In the genomic region with DNA sequence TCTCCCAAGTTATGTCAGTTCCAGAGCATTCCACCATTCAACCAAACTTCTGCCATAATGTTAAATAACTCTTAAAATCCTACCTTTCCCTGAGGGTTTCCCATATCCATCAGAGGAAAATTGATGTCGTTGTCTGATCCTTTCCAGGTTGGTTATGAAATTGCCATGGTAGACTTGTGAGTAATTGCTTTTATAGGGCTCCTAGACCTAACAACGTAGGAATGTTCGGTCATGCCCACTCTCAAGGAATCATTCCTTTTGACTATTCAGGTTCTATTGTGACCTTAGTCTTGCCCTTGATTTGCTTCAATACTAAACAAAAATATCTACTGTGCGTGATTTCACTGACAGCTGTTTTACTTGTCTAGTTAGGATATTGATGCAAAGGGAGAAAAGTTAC, we compare ENCODE assay signal across 19 cellular contexts. TPM values are rescaled to one million over a fixed set of nuclear protein-coding genes. Genes with fewer than 3 reads are reported as not detected.
DNase-seq lines count a peak whose midpoint lies in the region; ATAC-seq, FAIRE-seq and TF ChIP-seq lines count a peak whose summit lies in the region.
"Had no signal": no experiment of that assay in that cellular context is flagged by ENCODE, and none has a peak within 500 bp of the region (broad histone marks: within the 10 kb centered on the region; RNA-seq: fewer than 3 reads in every experiment).

No MANE protein-coding gene starts in this region.

- peak overlapping the region; percentile 77 for H3K27ac ChIP-seq in RWPE2 (ENCODE audit: poor library complexity, severe bottlenecking)
- H3K27ac ChIP-seq in epithelial cell of prostate: peak overlapping the region; percentile 76
- no peak overlapping the region for H3K27ac ChIP-seq in CD4-positive, alpha-beta T cell (ENCODE audit: low read depth, low read length)
- H3K27ac ChIP-seq: BLaER1 treated with 17β-estradiol and CSF1 and Interleukin-3, amounts not matched to agents 10 nM and 100 nM; HL-60 had no signal

- no peak overlapping the region for H3K4me3 ChIP-seq in RWPE2 (ENCODE audit: severe bottlenecking)
- H3K4me3 ChIP-seq: BLaER1 treated with 17β-estradiol and CSF1 and Interleukin-3, amounts not matched to agents 10 nM and 100 nM; GM12878; HAP-1 had no signal

- POLR2A ChIA-PET in CD4-positive, alpha-beta T cell (lab: Charles Lee): no interaction called here

- TF ChIP-seq POLR2A in H54 (IDR thresholded peaks at IDR 0.05; ENCODE audit: low read depth, low read length): no peak

- FAIRE-seq in H54 (lab: Jason Lieb, UNC): peak; percentile 30
- FAIRE-seq: GM12878, GM18507 had no signal

- intact Hi-C loops in CD4-positive, alpha-beta T cell (cut with DNase I, micrococcal nuclease): no loop called here

- peaks cover 12% of the 10 kb centered on the region for H3K27me3 Mint-ChIP-seq in mesothelial cell of epicardium (ENCODE audit: low read depth)
- H3K27me3 Mint-ChIP-seq in CD4-positive, alpha-beta T cell: peaks cover 42% of the 10 kb centered on the region

- H3K9me3 ChIP-seq in RWPE2 (ENCODE audit: severe bottlenecking): no peaks in the 10 kb centered on the region
- no peaks in the 10 kb centered on the region for H3K9me3 ChIP-seq in CD4-positive, alpha-beta T cell (ENCODE audit: control insufficient read depth, low read length)
- H3K9me3 ChIP-seq: BLaER1 treated with 17β-estradiol and CSF1 and Interleukin-3, amounts not matched to agents 10 nM and 100 nM; HAP-1 had no signal

- TF ChIP-seq CTCF in RWPE2 (IDR thresholded peaks at IDR 0.05; ENCODE audit: poor library complexity, severe bottlenecking): no peak
- no peak for TF ChIP-seq CTCF in mesothelial cell of epicardium (IDR thresholded peaks at IDR 0.05; ENCODE audit: unreplicated experiment)
- no peak for TF ChIP-seq CTCF in CD4-positive, alpha-beta T cell (IDR thresholded peaks at IDR 0.05)

- no peaks in the 10 kb centered on the region for H3K27me3 ChIP-seq in RWPE2 (ENCODE audit: insufficient read depth, poor library complexity, severe bottlenecking)
- H3K27me3 ChIP-seq in CD4-positive, alpha-beta T cell (ENCODE audit: control insufficient read depth, insufficient read depth, low read length): peaks cover 9% of the 10 kb centered on the region

- ATAC-seq in RWPE2 (ENCODE audit: low read depth): peak; percentile 88
- no peak for ATAC-seq in GM19463 (IDR thresholded peaks at IDR 0.05; ENCODE audit: unreplicated experiment)
- no peak for ATAC-seq in CD4-positive, alpha-beta T cell (ENCODE audit: poor library complexity)
- ATAC-seq: GM12878 had no signal

- H3K4me3 Mint-ChIP-seq in mesothelial cell of epicardium: no peak overlapping the region
- no peak overlapping the region for H3K4me3 Mint-ChIP-seq in CD4-positive, alpha-beta T cell
- H3K4me3 Mint-ChIP-seq: CD4-positive, CD25-positive, alpha-beta regulatory T cell; HFFc6 had no signal

- CTCF ChIA-PET in CD4-positive, alpha-beta T cell (lab: Charles Lee): no interaction called here

- H3K4me1 Mint-ChIP-seq in mesothelial cell of epicardium: peaks cover 13% of the 10 kb centered on the region
- H3K4me1 Mint-ChIP-seq in CD4-positive, alpha-beta T cell (ENCODE audit: low read depth): no peaks in the 10 kb centered on the region

- H3K36me3 Mint-ChIP-seq in mesothelial cell of epicardium: no peaks in the 10 kb centered on the region
- H3K36me3 Mint-ChIP-seq in CD4-positive, alpha-beta T cell (ENCODE audit: low read depth): no peaks in the 10 kb centered on the region
- H3K36me3 Mint-ChIP-seq: CD4-positive, CD25-positive, alpha-beta regulatory T cell had no signal

- no peaks in the 10 kb centered on the region for H3K36me3 ChIP-seq in RWPE2 (ENCODE audit: low read depth)
- H3K36me3 ChIP-seq: BLaER1 treated with 17β-estradiol and CSF1 and Interleukin-3, amounts not matched to agents 10 nM and 100 nM; HAP-1 had no signal

- DNase-seq in H54 (ENCODE audit: insufficient read length, low spot score) (no peak), RWPE2 (ENCODE audit: low spot score) (no peak), epithelial cell of prostate (ENCODE audit: low read depth, low spot score) (no peak), mesothelial cell of epicardium (ENCODE audit: low spot score in 2 of 2, unreplicated experiment in 2 of 2) (no peak), HCEC 1CT (no peak), putamen (ENCODE audit: low spot score) (no peak)
- no peak for DNase-seq in CD4-positive, alpha-beta T cell
- DNase-seq: ACHN; Calu3; CD4-positive, CD25-positive, alpha-beta regulatory T cell; GOT3; HFFc6 had no signal

- H3K9me3 Mint-ChIP-seq in mesothelial cell of epicardium: no peaks in the 10 kb centered on the region
- H3K9me3 Mint-ChIP-seq in CD4-positive, alpha-beta T cell: no peaks in the 10 kb centered on the region

- peaks cover 19% of the 10 kb centered on the region for H3K4me1 ChIP-seq in RWPE2 (ENCODE audit: insufficient read depth, poor library complexity, severe bottlenecking)

- H3K27ac Mint-ChIP-seq in mesothelial cell of epicardium: peak overlapping the region; percentile 5
- H3K27ac Mint-ChIP-seq in CD4-positive, alpha-beta T cell: no peak overlapping the region
- H3K27ac Mint-ChIP-seq: CD4-positive, CD25-positive, alpha-beta regulatory T cell; HFFc6 had no signal

RNA-seq across cellular contexts. Expression of gene PPP2R2B, which starts 5.7 kb away (rescaled TPM):
- total RNA-seq in mesothelial cell of epicardium: 18.2 to 20.2 TPM (median 19.7 TPM) in 3 replicates
- 1 to 10 TPM; 4.1 to 4.2 TPM for total RNA-seq in CD4-positive, alpha-beta T cell
- total RNA-seq: Calu3, G401, GM12878, HFFc6 had no signal
